18 cellular contexts compared by ENCODE assay signal in the genomic region with DNA sequence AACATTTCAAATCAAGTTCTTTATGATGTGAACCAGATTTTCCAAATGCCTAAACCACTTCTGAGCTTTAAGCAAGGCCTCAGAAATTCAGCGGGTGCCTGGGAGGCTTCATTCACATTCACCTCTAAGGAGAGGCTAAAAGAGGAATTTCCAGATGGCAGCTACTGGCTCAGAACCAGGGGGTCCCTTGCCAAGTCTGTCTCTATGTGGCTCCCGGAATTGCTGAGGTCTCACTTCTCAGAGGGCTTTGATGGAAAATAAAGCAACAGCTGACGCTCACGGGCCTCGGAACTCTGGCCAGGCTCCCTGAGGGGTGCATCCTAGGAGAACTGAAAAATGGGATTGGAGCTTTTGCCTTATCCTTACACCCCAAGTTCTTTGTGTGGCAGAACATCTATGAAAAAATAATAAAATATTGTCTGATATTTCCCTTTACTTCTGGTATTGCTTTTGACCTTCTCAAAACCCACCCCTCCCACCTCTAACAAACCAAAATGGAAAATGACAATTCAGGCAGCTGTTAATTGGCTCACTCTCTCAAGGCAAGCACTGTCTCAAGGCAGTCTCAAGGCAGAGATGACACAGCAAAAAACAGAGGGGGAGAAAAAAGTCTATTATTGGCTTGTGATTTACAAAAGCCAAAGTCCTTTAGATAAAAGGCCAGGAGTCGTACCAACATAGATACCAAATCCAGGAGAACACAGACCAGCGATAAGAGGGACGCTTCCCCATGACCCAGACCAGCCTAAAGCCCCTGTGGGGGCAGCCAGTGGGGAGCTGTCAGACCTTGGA. TPM values are rescaled to one million over a fixed set of nuclear protein-coding genes. Genes with fewer than 3 reads are reported as not detected.
A peak's percentile ranks its signal among the peaks of the same experiment; 100 is the strongest.
DNase-seq lines count a peak whose midpoint lies in the region; ATAC-seq, FAIRE-seq and TF ChIP-seq lines count a peak whose summit lies in the region.
"Had no signal": no experiment of that assay in that cellular context is flagged by ENCODE, and none has a peak within 500 bp of the region (broad histone marks: within the 10 kb centered on the region; RNA-seq: fewer than 3 reads in every experiment).

No MANE protein-coding gene starts in this region.

- intact Hi-C loops in left ventricle myocardium inferior (cut with micrococcal nuclease) = loop anchor here (5.0 kb wide), 1 partner anchor 548 kb away; no protein-coding TSS in a partner anchor
- intact Hi-C loops in vagina (cut with DNase I) = loop anchor here (10.0 kb wide), 1 partner anchor 551 kb away; no protein-coding TSS in a partner anchor

- no peak for TF ChIP-seq POLR2A in vagina (IDR thresholded peaks at IDR 0.05)

- FAIRE-seq in astrocyte (lab: Jason Lieb, UNC) (no peak), small intestine (lab: Jason Lieb, UNC) (no peak)
- FAIRE-seq: frontal cortex had no signal

- no peak overlapping the region for H3K4me2 ChIP-seq in astrocyte (ENCODE audit: low read length)

- no peaks in the 10 kb centered on the region for H3K9me3 Mint-ChIP-seq in astrocyte (ENCODE audit: unreplicated experiment)

- ATAC-seq in HG02759 (IDR thresholded peaks at IDR 0.05; ENCODE audit: unreplicated experiment) = no peak

- no peaks in the 10 kb centered on the region for H4K20me1 ChIP-seq in astrocyte (ENCODE audit: insufficient read depth, low read length)

- H3K27me3 ChIP-seq in astrocyte (ENCODE audit: insufficient read depth, low read length) = no peaks in the 10 kb centered on the region
- H3K27me3 ChIP-seq in left ventricle myocardium inferior (ENCODE audit: low read depth) = no peaks in the 10 kb centered on the region
- H3K27me3 ChIP-seq in small intestine (ENCODE audit: control insufficient read depth in 2 of 2, insufficient read depth in 2 of 2, low read length in 2 of 2) = no peaks in the 10 kb centered on the region
- no peaks in the 10 kb centered on the region for H3K27me3 ChIP-seq in vagina
- H3K27me3 ChIP-seq: colonic mucosa, stomach had no signal

- H3K4me1 ChIP-seq in astrocyte (ENCODE audit: insufficient read depth, low read length) (no peaks in the 10 kb centered on the region), left ventricle myocardium inferior (peaks cover 16% of the 10 kb centered on the region), small intestine (ENCODE audit: control insufficient read depth in 2 of 2, insufficient read depth in 1 of 2, low read depth in 1 of 2, low read length in 1 of 2) (peaks cover 0 to 2% of the 10 kb centered on the region in 2 donors), vagina (no peaks in the 10 kb centered on the region)
- H3K4me1 ChIP-seq: colonic mucosa, parathyroid adenoma had no signal

- peaks cover 8% of the 10 kb centered on the region for H3K36me3 Mint-ChIP-seq in astrocyte (ENCODE audit: low read depth, unreplicated experiment)

- no peak overlapping the region for H3K4me3 Mint-ChIP-seq in astrocyte (ENCODE audit: unreplicated experiment)

- no peaks in the 10 kb centered on the region for H3K36me3 ChIP-seq in astrocyte (ENCODE audit: insufficient read depth, low read length)
- H3K36me3 ChIP-seq in left ventricle myocardium inferior = no peaks in the 10 kb centered on the region
- peaks cover 0 to 5% of the 10 kb centered on the region in 2 donors for H3K36me3 ChIP-seq in small intestine (ENCODE audit: control insufficient read depth in 2 of 2, insufficient read depth in 2 of 2, low read length in 2 of 2)
- H3K36me3 ChIP-seq in vagina = no peaks in the 10 kb centered on the region

- peak; percentile 92 for DNase-seq in NCI-H1694 (lab: John Stamatoyannopoulos, UW)
- DNase-seq in astrocyte (ENCODE audit: low read depth) = peak; percentile 40
- DNase-seq in left ventricle myocardium inferior = peak; percentile 43
- DNase-seq in small intestine = peak; percentile 81
- DNase-seq in vagina (ENCODE audit: extremely low spot score in 2 of 2) = no peak
- no peak for DNase-seq in stimulated activated CD4-positive, alpha-beta T cell treated with anti-CD3 and anti-CD28 coated beads, Interleukin-4, amount 100 ng/mL, for 1 hour
- DNase-seq: activated CD4-positive, alpha-beta T cell treated with anti-CD3 and anti-CD28 coated beads, Interleukin-2, amount 50 U/mL, for 4 hours; activated effector memory CD4-positive, alpha-beta T cell treated with Interleukin-2 at 50 U/mL for 16 hours; colonic mucosa; GM23248; NCI-H146; stomach had no signal

- TF ChIP-seq CTCF in astrocyte (IDR thresholded peaks at IDR 0.05; ENCODE audit: insufficient read depth, low read depth, low read length) (no peak), left ventricle myocardium inferior (IDR thresholded peaks at IDR 0.05; ENCODE audit: borderline replicate concordance) (no peak), vagina (IDR thresholded peaks at IDR 0.05) (no peak)

- H3K9ac ChIP-seq in astrocyte (ENCODE audit: low read length) = no peak overlapping the region
- H3K9ac ChIP-seq: GM23248, parathyroid adenoma had no signal

- H2AFZ ChIP-seq in astrocyte (ENCODE audit: low read depth, low read length) = peak overlapping the region; percentile 21
- H2AFZ ChIP-seq: GM23248, parathyroid adenoma had no signal

- H3K4me1 Mint-ChIP-seq in astrocyte (ENCODE audit: low read depth, unreplicated experiment) = no peaks in the 10 kb centered on the region

- 29 to 55% (median 34%) methylated on average over 8 of the region's 8 CpGs for WGBS in small intestine, 3 donors

- H3K9me3 ChIP-seq in astrocyte (ENCODE audit: insufficient read depth, low read depth, low read length) (no peaks in the 10 kb centered on the region), left ventricle myocardium inferior (replicated peaks) (no peaks in the 10 kb centered on the region), small intestine (ENCODE audit: control insufficient read depth, low read depth) (no peaks in the 10 kb centered on the region), vagina (no peaks in the 10 kb centered on the region)
- H3K9me3 ChIP-seq: colonic mucosa, stomach had no signal

- H3K27ac ChIP-seq in astrocyte (ENCODE audit: low read depth, low read length) (no peak overlapping the region), left ventricle myocardium inferior (replicated peaks) (peak overlapping the region; percentile 84), small intestine (ENCODE audit: low read depth in 1 of 2, low read length in 1 of 2) (peak overlapping the region; percentile 38 to 73), vagina (no peak overlapping the region)
- H3K27ac ChIP-seq: colonic mucosa, GM23248, parathyroid adenoma had no signal

- H3K4me3 ChIP-seq in astrocyte (ENCODE audit: insufficient read depth, low read depth, low read length) (no peak overlapping the region), left ventricle myocardium inferior (no peak overlapping the region), small intestine (ENCODE audit: low read depth in 1 of 2, low read length in 2 of 2) (no peak overlapping the region), vagina (no peak overlapping the region)
- H3K4me3 ChIP-seq: colonic mucosa, GM23248, stomach had no signal

- no peaks in the 10 kb centered on the region for H3K27me3 Mint-ChIP-seq in astrocyte (ENCODE audit: low read depth, unreplicated experiment)

- no peaks in the 10 kb centered on the region for H3K79me2 ChIP-seq in astrocyte (ENCODE audit: insufficient read depth, low read length)
- H3K79me2 ChIP-seq: parathyroid adenoma had no signal

- no peak overlapping the region for H3K27ac Mint-ChIP-seq in astrocyte (ENCODE audit: unreplicated experiment)

RNA-seq across cellular contexts. Expression of a gene that starts 21.8 kb away (rescaled TPM):
- total RNA-seq in astrocyte = 1.0 and 1.1 TPM in 2 replicates
- total RNA-seq in left ventricle myocardium inferior = 0.08 TPM
- under 1 TPM in 1 of 3 donors, not detected in 2; 0.06 TPM for polyA plus RNA-seq in small intestine
- not detected for total RNA-seq in vagina
- total RNA-seq: colonic mucosa; GM23248; HT1080; lower leg skin; T-helper 1 cell treated with Interleukin-12 subunit alpha and Interleukin-12 subunit beta and Interleukin-4 antibody, amounts not matched to agents 30 ng/mL and 1 ng/mL, for 36 hours had no signal
- polyA plus RNA-seq: GM23248 had no signal

RNA-seq across cellular contexts. Expression of a gene that starts 47.2 kb away (rescaled TPM):
- total RNA-seq in astrocyte (8.4 and 10.9 TPM in 2 replicates), left ventricle myocardium inferior (0.63 TPM), vagina (9.8 TPM)
- 10 to 100 TPM in 1 of 3 donors, 1 to 10 TPM in 2; 3.2 to 25.2 (median 7.4) TPM for polyA plus RNA-seq in small intestine

Comparison
In these comparisons a context has a peak if more than half of its experiments do, and no peak if none do; other contexts are left out.
1. DNase-seq: peak in NCI-H1694 (single experiment), astrocyte (single experiment), left ventricle myocardium inferior (single experiment) and small intestine (single experiment); none in vagina (0 of 2) and stimulated activated CD4-positive, alpha-beta T cell treated with anti-CD3 and anti-CD28 coated beads, Interleukin-4, amount 100 ng/mL, for 1 hour (single experiment).
2. H3K27ac ChIP-seq: peak in left ventricle myocardium inferior (single experiment) and small intestine (2 of 2); none in astrocyte (single experiment) and vagina (single experiment).